8 cellular contexts compared by ENCODE assay signal in genomic region chr5:76542887-76543690, GRCh38.
A peak's percentile ranks its signal among the peaks of the same experiment; 100 is the strongest.
DNase-seq lines count a peak whose midpoint lies in the region; ATAC-seq and TF ChIP-seq lines count a peak whose summit lies in the region.

No MANE protein-coding gene starts in this region.

- H3K4me1 Mint-ChIP-seq in MCF 10A (ENCODE audit: insufficient read depth, unreplicated experiment) = peaks cover 7% of the 10 kb centered on the region

- no peaks in the 10 kb centered on the region for H4K20me1 ChIP-seq in Karpas-422 (ENCODE audit: insufficient read depth, low read depth, low read length)

- peak; percentile 19 to 38 for DNase-seq in activated CD8-positive, alpha-beta memory T cell treated with anti-CD3 and anti-CD28 coated beads for 4 hours (ENCODE audit: low read depth in 2 of 2)
- DNase-seq in left ventricle myocardium superior (no peak), cerebellum (ENCODE audit: low spot score) (no peak), A172 (ENCODE audit: low spot score) (no peak), Karpas-422 (no peak), MCF 10A (ENCODE audit: unreplicated experiment) (no peak)
- peak; percentile 24 for DNase-seq in stimulated activated CD8-positive, alpha-beta memory T cell treated with anti-CD3 and anti-CD28 coated beads, Interleukin-15, amount 100 ng/mL, for 1 hour (ENCODE audit: low read depth)

- no peak overlapping the region for H3K4me3 Mint-ChIP-seq in MCF 10A (ENCODE audit: unreplicated experiment)

- ATAC-seq in HG03354 (IDR thresholded peaks at IDR 0.05; ENCODE audit: poor library complexity, severe bottlenecking, unreplicated experiment) = peak; percentile 30
- peak; percentile 53 for ATAC-seq in left ventricle myocardium superior

- H3K4me3 ChIP-seq in Karpas-422 (ENCODE audit: low read length) = no peak overlapping the region

- TF ChIP-seq CTCF in MCF 10A (IDR thresholded peaks at IDR 0.05; ENCODE audit: unreplicated experiment) = no peak

- H3K27me3 ChIP-seq in Karpas-422 (ENCODE audit: low read length) = no peaks in the 10 kb centered on the region

- no peaks in the 10 kb centered on the region for H3K9me3 ChIP-seq in Karpas-422 (ENCODE audit: low read length)

- H3K27me3 Mint-ChIP-seq in MCF 10A (ENCODE audit: insufficient read depth, unreplicated experiment) = no peaks in the 10 kb centered on the region

- CTCF ChIA-PET in MCF 10A (lab: Yijun Ruan, JAX) = interaction anchor here (0.7 to 4.4 kb wide), 10 partner anchors 9 to 213 kb away, joined by 3 to 27 read pairs (median 4); no protein-coding TSS in a partner anchor

- H3K9me2 ChIP-seq in Karpas-422 (replicated peaks; ENCODE audit: insufficient read depth, low read length) = no peaks in the 10 kb centered on the region

- intact Hi-C loops in left ventricle myocardium superior (cut with micrococcal nuclease) = no loop called here
- intact Hi-C loops in MCF 10A (cut with micrococcal nuclease) = no loop called here

- no peak overlapping the region for H3K27ac ChIP-seq in Karpas-422 (ENCODE audit: low read length)

- no peak overlapping the region for H3K9ac ChIP-seq in Karpas-422 (ENCODE audit: low read length)

- H3K36me3 Mint-ChIP-seq in MCF 10A (ENCODE audit: insufficient read depth, unreplicated experiment) = no peaks in the 10 kb centered on the region

- no peaks in the 10 kb centered on the region for H3K9me3 Mint-ChIP-seq in MCF 10A (ENCODE audit: unreplicated experiment)

- no peaks in the 10 kb centered on the region for H3K79me2 ChIP-seq in Karpas-422 (ENCODE audit: low read length)

- H2AFZ ChIP-seq in Karpas-422 (ENCODE audit: low read length) = no peak overlapping the region

- no TSS peak for BruUV-seq in MCF 10A (replicated peaks; lab: Mats Ljungman, UMichigan)

- no peaks in the 10 kb centered on the region for H3K36me3 ChIP-seq in Karpas-422 (ENCODE audit: insufficient read depth, low read length)

- no peak overlapping the region for H3K4me2 ChIP-seq in Karpas-422 (ENCODE audit: low read depth, low read length, poor library complexity, severe bottlenecking)

- H3K4me1 ChIP-seq in Karpas-422 (ENCODE audit: low read length) = no peaks in the 10 kb centered on the region

- POLR2A ChIA-PET in MCF 10A (lab: Yijun Ruan, JAX) = interaction anchor here (1.3 kb wide), 1 partner anchor 70 kb away, joined by 3 read pairs; no protein-coding TSS in a partner anchor

- no peak overlapping the region for H3K27ac Mint-ChIP-seq in MCF 10A (ENCODE audit: low read depth, unreplicated experiment)

Comparison
In these comparisons a context has a peak if more than half of its experiments do, and no peak if none do; other contexts are left out.
1. DNase-seq: peak in activated CD8-positive, alpha-beta memory T cell treated with anti-CD3 and anti-CD28 coated beads for 4 hours (2 of 2) and stimulated activated CD8-positive, alpha-beta memory T cell treated with anti-CD3 and anti-CD28 coated beads, Interleukin-15, amount 100 ng/mL, for 1 hour (single experiment); none in left ventricle myocardium superior (single experiment), cerebellum (single experiment), A172 (single experiment), Karpas-422 (single experiment) and MCF 10A (single experiment).